1 cellular context compared by ENCODE assay signal in the genomic region with DNA sequence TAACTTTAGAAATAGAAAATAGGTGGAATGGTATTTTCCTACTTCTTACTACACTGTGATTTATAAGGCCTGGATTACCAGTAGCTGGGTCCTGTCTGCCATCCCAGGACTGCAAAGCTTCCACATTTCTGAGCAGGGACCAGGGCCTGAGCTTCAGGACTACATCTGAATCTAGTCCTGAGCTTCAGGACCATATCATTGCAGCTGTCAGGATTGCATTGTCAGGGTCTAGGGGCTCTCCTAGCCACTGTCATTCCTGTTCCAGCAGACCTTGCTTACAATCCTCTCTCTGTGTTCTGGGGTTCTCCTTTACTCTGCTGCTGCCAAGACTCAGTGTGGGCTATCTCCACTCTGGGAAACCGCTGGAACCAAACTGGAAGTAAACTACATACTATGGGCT.
TF ChIP-seq lines count a peak whose summit lies in the region.

No MANE protein-coding gene starts in this region.

TF ChIP-seq in WTC11, 78 proteins besides CTCF, POLR2A, EP300 and RAD21 (continued from another document):
- TF ChIP-seq, protein P1, sequence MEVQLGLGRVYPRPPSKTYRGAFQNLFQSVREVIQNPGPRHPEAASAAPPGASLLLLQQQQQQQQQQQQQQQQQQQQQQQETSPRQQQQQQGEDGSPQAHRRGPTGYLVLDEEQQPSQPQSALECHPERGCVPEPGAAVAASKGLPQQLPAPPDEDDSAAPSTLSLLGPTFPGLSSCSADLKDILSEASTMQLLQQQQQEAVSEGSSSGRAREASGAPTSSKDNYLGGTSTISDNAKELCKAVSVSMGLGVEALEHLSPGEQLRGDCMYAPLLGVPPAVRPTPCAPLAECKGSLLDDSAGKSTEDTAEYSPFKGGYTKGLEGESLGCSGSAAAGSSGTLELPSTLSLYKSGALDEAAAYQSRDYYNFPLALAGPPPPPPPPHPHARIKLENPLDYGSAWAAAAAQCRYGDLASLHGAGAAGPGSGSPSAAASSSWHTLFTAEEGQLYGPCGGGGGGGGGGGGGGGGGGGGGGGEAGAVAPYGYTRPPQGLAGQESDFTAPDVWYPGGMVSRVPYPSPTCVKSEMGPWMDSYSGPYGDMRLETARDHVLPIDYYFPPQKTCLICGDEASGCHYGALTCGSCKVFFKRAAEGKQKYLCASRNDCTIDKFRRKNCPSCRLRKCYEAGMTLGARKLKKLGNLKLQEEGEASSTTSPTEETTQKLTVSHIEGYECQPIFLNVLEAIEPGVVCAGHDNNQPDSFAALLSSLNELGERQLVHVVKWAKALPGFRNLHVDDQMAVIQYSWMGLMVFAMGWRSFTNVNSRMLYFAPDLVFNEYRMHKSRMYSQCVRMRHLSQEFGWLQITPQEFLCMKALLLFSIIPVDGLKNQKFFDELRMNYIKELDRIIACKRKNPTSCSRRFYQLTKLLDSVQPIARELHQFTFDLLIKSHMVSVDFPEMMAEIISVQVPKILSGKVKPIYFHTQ (CRISPR knock-in tag; IDR thresholded peaks at IDR 0.05) = no peak
- TF ChIP-seq ELF4 (CRISPR knock-in tag; IDR thresholded peaks at IDR 0.05; ENCODE audit: low read depth) (no peak), MXD4 (CRISPR knock-in tag; IDR thresholded peaks at IDR 0.05; ENCODE audit: borderline replicate concordance) (no peak), SOX15 (CRISPR knock-in tag; IDR thresholded peaks at IDR 0.05) (no peak), RORB (CRISPR knock-in tag; IDR thresholded peaks at IDR 0.05) (no peak), FOXK1 (CRISPR knock-in tag; IDR thresholded peaks at IDR 0.05) (no peak)
